ENCODE assay signal across 20 cellular contexts in the genomic region with DNA sequence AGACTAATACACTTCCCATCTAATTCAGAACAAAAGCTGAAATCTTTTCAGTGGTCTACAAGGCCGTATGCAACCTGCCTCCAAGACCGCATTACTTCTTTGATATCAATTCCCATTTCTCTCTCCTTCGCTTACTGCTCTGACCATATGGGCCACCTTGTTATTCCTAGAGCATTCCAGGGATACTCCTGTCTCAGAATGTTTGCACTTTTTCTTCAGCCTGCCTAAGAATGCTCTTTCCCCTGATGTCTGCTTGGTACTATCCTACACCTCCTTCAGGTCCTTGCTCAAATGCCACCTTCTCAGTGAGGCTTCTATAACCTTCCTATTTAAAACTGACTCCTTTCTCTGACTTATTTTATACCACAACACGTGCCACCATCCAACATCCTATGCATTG.
DNase-seq lines count a peak whose midpoint lies in the region; ATAC-seq and TF ChIP-seq lines count a peak whose summit lies in the region.
"Had no signal": no experiment of that assay in that cellular context is flagged by ENCODE, and none has a peak within 500 bp of the region (broad histone marks: within the 10 kb centered on the region; RNA-seq: fewer than 3 reads in every experiment).

No MANE protein-coding gene starts in this region.

- peaks cover 36 to 59% of the 10 kb centered on the region in 2 experiments for H3K79me1 ChIP-seq in IMR-90 (ENCODE audit: low read depth in 1 of 2, low read length in 2 of 2)

- ATAC-seq in CD4-positive, CD25-positive, alpha-beta regulatory T cell (ENCODE audit: low read depth in 2 of 2) = no peak
- ATAC-seq in IMR-90 (ENCODE audit: low read depth) = no peak
- ATAC-seq in GM21367 (IDR thresholded peaks at IDR 0.05; ENCODE audit: unreplicated experiment) = no peak

- no peak overlapping the region for H2BK120ac ChIP-seq in IMR-90 (ENCODE audit: low read depth, low read length)

- peaks cover 30% of the 10 kb centered on the region for H3K4me1 ChIP-seq in CD4-positive, CD25-positive, alpha-beta regulatory T cell (ENCODE audit: control insufficient read depth, insufficient read depth, low read length, poor library complexity, severe bottlenecking)
- H3K4me1 ChIP-seq in IMR-90 (ENCODE audit: control insufficient read depth, insufficient read depth, low read length) = peaks cover 9% of the 10 kb centered on the region

- 0 out of 2 replicates have a peak overlapping the region, but pooled peaks have one; percentile 2 for H3K14ac ChIP-seq in IMR-90 (replicated peaks; ENCODE audit: low read depth, low read length)

- no peak for TF ChIP-seq RAD21 in IMR-90 (IDR thresholded peaks at IDR 0.05; ENCODE audit: low read length)

- DNase-seq in CD4-positive, CD25-positive, alpha-beta regulatory T cell = no peak
- DNase-seq in IMR-90 = no peak
- DNase-seq in chondrocyte (ENCODE audit: low spot score) = no peak
- DNase-seq in DMS53 (lab: John Stamatoyannopoulos, UW) = no peak
- no peak for DNase-seq in NCI-H526 treated with DMSO at 0.1 percent for 48 hours (lab: John Stamatoyannopoulos, UW)
- DNase-seq in LoVo (ENCODE audit: low spot score) = no peak
- DNase-seq: activated CD4-positive, CD25-positive, alpha-beta regulatory T cell treated with anti-CD3 and anti-CD28 coated beads, Interleukin-2, amount 50 U/mL, for 72 hours; activated gamma-delta T cell; colonic mucosa; hypothalamus; NCI-H1930; NCI-H524 treated with DMSO at 0.1 percent for 48 hours; retina; SIG-M5; stimulated activated CD4-positive, alpha-beta T cell treated with anti-CD3 and anti-CD28 coated beads, Interleukin-15, amount 100 ng/mL, for 24 hours; stimulated activated naive CD4-positive, alpha-beta T cell had no signal

- no peak overlapping the region for H3K23ac ChIP-seq in IMR-90 (ENCODE audit: low read depth, low read length)

- POLR2A ChIA-PET in IMR-90 (lab: Charles Lee; ENCODE audit: unreplicated experiment) = no interaction called here

- intact Hi-C loops in IMR-90 (cut with micrococcal nuclease) = no loop called here

- no peak overlapping the region for H3K4ac ChIP-seq in IMR-90 (ENCODE audit: low read depth, low read length)

- no peak overlapping the region for H3K4me2 ChIP-seq in IMR-90 (ENCODE audit: low read depth, low read length)

- peaks cover 4% of the 10 kb centered on the region; the same call in 1 of the 2 replicates for H3K9me1 ChIP-seq in IMR-90 (ENCODE audit: insufficient read depth, low read length)

- H2AK9ac ChIP-seq in IMR-90 (replicated peaks; ENCODE audit: low read depth, low read length, poor library complexity) = no peak overlapping the region

- peaks cover 35 to 65% (median 49%) of the 10 kb centered on the region in 4 donors for H3K4me1 Mint-ChIP-seq in CD4-positive, CD25-positive, alpha-beta regulatory T cell
- H3K4me1 Mint-ChIP-seq in chondrocyte (ENCODE audit: low read depth) (peaks cover 52% of the 10 kb centered on the region), nephron (peaks cover 27% of the 10 kb centered on the region)

- H3K27ac Mint-ChIP-seq in CD4-positive, CD25-positive, alpha-beta regulatory T cell = peak overlapping the region; percentile 67 to 89 (median 71)
- peak overlapping the region; percentile 24 for H3K27ac Mint-ChIP-seq in chondrocyte (ENCODE audit: unreplicated experiment)
- H3K27ac Mint-ChIP-seq in nephron = peak overlapping the region; percentile 92 to 95 (median 94)
- H3K27ac Mint-ChIP-seq: T-helper 1 cell treated with Interleukin-12 subunit alpha and Interleukin-12 subunit beta and Interleukin-4 antibody, amounts not matched to agents 30 μg/mL and 1 μg/mL, for 36 hours had no signal

- H2AFZ ChIP-seq in IMR-90 (replicated peaks; ENCODE audit: low read length, poor library complexity) = no peak overlapping the region

- in situ Hi-C loops in IMR-90 (cut with MboI; ENCODE audit: low sequenced_read_pairs) = no loop called here

- no peak overlapping the region for H2BK20ac ChIP-seq in IMR-90 (ENCODE audit: low read depth, low read length)

- H4K8ac ChIP-seq in IMR-90 (ENCODE audit: low read depth in 2 of 2, low read length in 2 of 2) = no peak overlapping the region

- no peak for TF ChIP-seq CTCF in IMR-90 (conservative IDR thresholded peaks at IDR 0.05; ENCODE audit: low read depth, low read length)
- no peak for TF ChIP-seq CTCF in chondrocyte (IDR thresholded peaks at IDR 0.05)
- TF ChIP-seq CTCF in nephron (IDR thresholded peaks at IDR 0.05; ENCODE audit: unreplicated experiment in 3 of 3) = no peak

- H2BK15ac ChIP-seq in IMR-90 (ENCODE audit: low read depth, low read length) = no peak overlapping the region

- TF ChIP-seq POLR2A in IMR-90 (IDR thresholded peaks at IDR 0.05; ENCODE audit: low read depth, low read length) = no peak

- no peak overlapping the region for H3K56ac ChIP-seq in IMR-90 (ENCODE audit: extremely low read depth, insufficient read depth, low read length)

- peaks cover 34% of the 10 kb centered on the region for H3K36me3 Mint-ChIP-seq in CD4-positive, CD25-positive, alpha-beta regulatory T cell
- H3K36me3 Mint-ChIP-seq in chondrocyte (ENCODE audit: low read depth) (peaks cover 7% of the 10 kb centered on the region), nephron (ENCODE audit: low read depth) (peaks cover 40% of the 10 kb centered on the region)

- no CpG with 5 or more reads among the region's 4 CpGs for WGBS in IMR-90 (ENCODE audit: extremely low coverage in 2 of 2, insufficient read length in 1 of 2), 2 experiments

- dilution Hi-C loops in IMR-90 (cut with HindIII; ENCODE audit: low sequenced_read_pairs, unreplicated experiment) = no loop called here

- no peaks in the 10 kb centered on the region for H3K27me3 Mint-ChIP-seq in CD4-positive, CD25-positive, alpha-beta regulatory T cell
- H3K27me3 Mint-ChIP-seq in chondrocyte (ENCODE audit: low read depth) (no peaks in the 10 kb centered on the region), nephron (ENCODE audit: low read depth) (no peaks in the 10 kb centered on the region)

- H3K9me3 ChIP-seq in CD4-positive, CD25-positive, alpha-beta regulatory T cell (ENCODE audit: control insufficient read depth in 2 of 2, low read length in 2 of 2) = no peaks in the 10 kb centered on the region
- H3K9me3 ChIP-seq in IMR-90 (ENCODE audit: control insufficient read depth, insufficient read depth, low read length) = no peaks in the 10 kb centered on the region
- H3K9me3 ChIP-seq: colonic mucosa had no signal

- H3K27me3 ChIP-seq in CD4-positive, CD25-positive, alpha-beta regulatory T cell (ENCODE audit: control insufficient read depth, insufficient read depth, low read length) = no peaks in the 10 kb centered on the region
- no peaks in the 10 kb centered on the region for H3K27me3 ChIP-seq in IMR-90 (ENCODE audit: control insufficient read depth, insufficient read depth, low read length)
- H3K27me3 ChIP-seq: colonic mucosa had no signal

- H3K4me3 Mint-ChIP-seq in CD4-positive, CD25-positive, alpha-beta regulatory T cell = peak overlapping the region in 1 of 4 donors; percentile 48
- no peak overlapping the region for H3K4me3 Mint-ChIP-seq in chondrocyte (ENCODE audit: unreplicated experiment)
- no peak overlapping the region for H3K4me3 Mint-ChIP-seq in nephron
- H3K4me3 Mint-ChIP-seq: T-helper 1 cell treated with Interleukin-12 subunit alpha and Interleukin-12 subunit beta and Interleukin-4 antibody, amounts not matched to agents 30 μg/mL and 1 μg/mL, for 36 hours had no signal

- no peak overlapping the region for H2BK5ac ChIP-seq in IMR-90 (ENCODE audit: low read depth, low read length, poor library complexity, severe bottlenecking)

- H3K36me3 ChIP-seq in CD4-positive, CD25-positive, alpha-beta regulatory T cell (ENCODE audit: control insufficient read depth, insufficient read depth, low read length) = peaks cover 16% of the 10 kb centered on the region
- H3K36me3 ChIP-seq in IMR-90 (ENCODE audit: control insufficient read depth, insufficient read depth, low read length) = peaks cover 5% of the 10 kb centered on the region; the same call in 1 of the 2 replicates
- H3K36me3 ChIP-seq: colonic mucosa had no signal

- no peak overlapping the region for H4K91ac ChIP-seq in IMR-90 (ENCODE audit: insufficient read depth, low read depth, low read length)

- H2AK5ac ChIP-seq in IMR-90 (ENCODE audit: low read depth, low read length) = no peak overlapping the region

- BruUV-seq in IMR-90 (replicated peaks; lab: Mats Ljungman, UMichigan) = no TSS peak

- H3K27ac ChIP-seq in CD4-positive, CD25-positive, alpha-beta regulatory T cell (ENCODE audit: insufficient read depth, low read length, poor library complexity, severe bottlenecking) = peak overlapping the region; percentile 58
- H3K27ac ChIP-seq in IMR-90 (ENCODE audit: insufficient read depth, low read length) = no peak overlapping the region
- H3K27ac ChIP-seq: colonic mucosa, HL-60 had no signal

- no peak overlapping the region for H3K18ac ChIP-seq in IMR-90 (ENCODE audit: low read depth, low read length)

- CTCF ChIA-PET in IMR-90 (lab: Yijun Ruan, JAX) = no interaction called here

- peaks cover 0 to 8% (median 3%) of the 10 kb centered on the region in 7 donors for H3K9me3 Mint-ChIP-seq in CD4-positive, CD25-positive, alpha-beta regulatory T cell
- peaks cover 2% of the 10 kb centered on the region for H3K9me3 Mint-ChIP-seq in chondrocyte (ENCODE audit: low read depth)
- peaks cover 6% of the 10 kb centered on the region for H3K9me3 Mint-ChIP-seq in nephron

- no peak overlapping the region for H4K5ac ChIP-seq in IMR-90 (ENCODE audit: low read depth, low read length)

- H4K20me1 ChIP-seq in IMR-90 (ENCODE audit: insufficient read depth, low read length) = no peaks in the 10 kb centered on the region

- no peak overlapping the region for H3K9ac ChIP-seq in IMR-90 (ENCODE audit: low read depth, low read length)

- H3K4me3 ChIP-seq in CD4-positive, CD25-positive, alpha-beta regulatory T cell (ENCODE audit: low read depth, low read length) = no peak overlapping the region
- H3K4me3 ChIP-seq in IMR-90 (ENCODE audit: insufficient read depth, low read depth, low read length) = no peak overlapping the region
- H3K4me3 ChIP-seq: colonic mucosa had no signal

TF ChIP-seq in IMR-90, 13 proteins besides CTCF, POLR2A, EP300 and RAD21:
- TF ChIP-seq BHLHE40 (IDR thresholded peaks at IDR 0.05; ENCODE audit: low read depth, low read length) = no peak
TF ChIP-seq in IMR-90: peak in this region for 0.

Comparison
In these comparisons a context has a peak if more than half of its experiments do, and no peak if none do; other contexts are left out.
1. H3K27ac Mint-ChIP-seq: peak in every context shown above with its lines; median percentile 94 in nephron; 71 in CD4-positive, CD25-positive, alpha-beta regulatory T cell; 24 in chondrocyte.